10 cellular contexts compared by ENCODE assay signal in the genomic region with DNA sequence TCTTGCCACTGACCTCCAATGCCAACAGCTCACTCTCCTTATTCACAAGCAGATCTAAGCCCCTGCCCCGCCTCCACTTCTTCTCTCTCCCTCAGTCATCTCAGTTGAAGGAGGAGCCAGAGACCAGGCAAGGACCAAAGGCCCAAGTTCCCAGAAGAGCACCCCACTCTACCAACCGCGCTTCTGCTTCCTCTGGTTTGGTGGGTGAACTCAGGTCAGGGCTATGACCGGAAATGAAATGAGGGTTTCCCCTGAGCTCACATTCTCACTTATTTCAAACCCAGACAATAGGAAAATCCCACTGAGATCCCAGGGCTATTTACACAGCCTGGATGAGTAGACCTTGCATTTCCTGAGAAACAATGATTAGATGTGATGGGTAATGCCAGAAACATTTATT. TPM values are rescaled to one million over a fixed set of nuclear protein-coding genes. Genes with fewer than 3 reads are reported as not detected.
DNase-seq lines count a peak whose midpoint lies in the region; ATAC-seq and TF ChIP-seq lines count a peak whose summit lies in the region.
"Had no signal": no experiment of that assay in that cellular context is flagged by ENCODE, and none has a peak within 500 bp of the region (broad histone marks: within the 10 kb centered on the region; RNA-seq: fewer than 3 reads in every experiment).

No MANE protein-coding gene starts in this region.

- DNase-seq in ELR (ENCODE audit: low read depth) (peak; percentile 79), GM23248 (peak; percentile 28), activated B cell treated with CpG ODN at 0.5 μM for 24 hours (no peak), glomerular visceral epithelial cell (ENCODE audit: extremely low spot score) (peak; percentile 7), DMS79 (lab: John Stamatoyannopoulos, UW) (no peak)
- DNase-seq in activated effector memory CD4-positive, alpha-beta T cell treated with anti-CD3 and anti-CD28 coated beads, Interleukin-2, amount 50 U/mL, for 16 hours = no peak

- H3K9me3 Mint-ChIP-seq in activated B cell treated with CpG ODN at 0.5 μM for 24 hours = no peaks in the 10 kb centered on the region

- CTCF ChIA-PET in activated B cell treated with CpG ODN at 0.5 μM for 24 hours (lab: Charles Lee) = no interaction called here

- no peak overlapping the region for H2AFZ ChIP-seq in GM23248

- H4K20me1 ChIP-seq in GM23248 (ENCODE audit: insufficient read depth) = peaks cover 4% of the 10 kb centered on the region; the same call in 1 of the 2 replicates
- H4K20me1 ChIP-seq: BLaER1 had no signal

- in situ Hi-C loops in GM23248 (cut with MboI) = no loop called here

- no peaks in the 10 kb centered on the region for H3K9me3 ChIP-seq in GM23248 (ENCODE audit: low read depth)
- H3K9me3 ChIP-seq: BLaER1, thoracic aorta had no signal

- no peak overlapping the region for H3K27ac ChIP-seq in GM23248
- H3K27ac ChIP-seq: BLaER1, thoracic aorta had no signal

- H3K9ac ChIP-seq in GM23248 = no peak overlapping the region
- H3K9ac ChIP-seq: BLaER1 had no signal

- POLR2A ChIA-PET in activated B cell treated with CpG ODN at 0.5 μM for 24 hours (lab: Charles Lee) = interaction anchor here (0.6 kb wide), 1 partner anchor 13 kb away, joined by 3 read pairs; no protein-coding TSS in a partner anchor

- H3F3A ChIP-seq in GM23248 (ENCODE audit: insufficient read depth) = 0 out of 2 replicates have a peak, but pooled peaks cover 4% of the 10 kb centered on the region

- H3K4me3 Mint-ChIP-seq in activated B cell treated with CpG ODN at 0.5 μM for 24 hours = no peak overlapping the region

- TF ChIP-seq CTCF in activated B cell treated with CpG ODN at 0.5 μM for 24 hours (IDR thresholded peaks at IDR 0.05) = no peak

- H3K79me2 ChIP-seq in GM23248 (ENCODE audit: insufficient read depth) = peaks cover 98% of the 10 kb centered on the region

- WGBS in GM23248 (ENCODE audit: low coverage in 1 of 2, low lambda C conversion rate in 2 of 2, missing lambda C conversion rate in 2 of 2), 2 experiments = 83 to 86% methylated on average over 4 of the region's 4 CpGs

- peaks cover 34% of the 10 kb centered on the region for H3K4me1 Mint-ChIP-seq in activated B cell treated with CpG ODN at 0.5 μM for 24 hours

- no peak overlapping the region for H3K4me2 ChIP-seq in GM23248 (ENCODE audit: unreplicated experiment)
- H3K4me2 ChIP-seq: BLaER1 had no signal

- no peaks in the 10 kb centered on the region for H3K27me3 ChIP-seq in GM23248 (replicated peaks; ENCODE audit: insufficient read depth)

- intact Hi-C loops in activated B cell treated with CpG ODN at 0.5 μM for 24 hours (cut with micrococcal nuclease) = no loop called here

- 0 out of 2 replicates have a peak, but pooled peaks cover 4% of the 10 kb centered on the region for H3K36me3 ChIP-seq in GM23248 (ENCODE audit: low read depth)
- H3K36me3 ChIP-seq: BLaER1, thoracic aorta had no signal

- no peak overlapping the region for H3K4me3 ChIP-seq in GM23248
- H3K4me3 ChIP-seq: BLaER1, thoracic aorta had no signal

- H3K27me3 Mint-ChIP-seq in activated B cell treated with CpG ODN at 0.5 μM for 24 hours = no peaks in the 10 kb centered on the region

- H3K36me3 Mint-ChIP-seq in activated B cell treated with CpG ODN at 0.5 μM for 24 hours (ENCODE audit: low read depth) = peaks cover 18% of the 10 kb centered on the region

- H3K9me2 ChIP-seq in GM23248 (ENCODE audit: insufficient read depth) = no peaks in the 10 kb centered on the region

- ATAC-seq in activated B cell treated with CpG ODN at 0.5 μM for 24 hours (ENCODE audit: low read depth) (peak; percentile 31), HG02798 (IDR thresholded peaks at IDR 0.05; ENCODE audit: poor library complexity, unreplicated experiment) (no peak), GM18502 (IDR thresholded peaks at IDR 0.05; ENCODE audit: poor library complexity, unreplicated experiment) (no peak)

- H3K27ac Mint-ChIP-seq in activated B cell treated with CpG ODN at 0.5 μM for 24 hours = no peak overlapping the region

- H3K4me1 ChIP-seq in GM23248 (ENCODE audit: insufficient read depth) = peaks cover 13% of the 10 kb centered on the region

RNA-seq across cellular contexts. Expression of gene DPF3, which starts 9.9 kb away (rescaled TPM):
- 7.9 and 13.4 TPM in 2 replicates for total RNA-seq in GM23248 (2014; rRNA removed; shearing (Covaris generic))
- polyA plus RNA-seq in GM23248 (2016; fragmentation: Nextera tagmentation; extraction: Ambion mirVana) = 6.8 and 7.7 TPM in 2 replicates
- total RNA-seq in activated B cell treated with CpG ODN at 0.5 μM for 24 hours = 3.5 and 4.3 TPM in 2 replicates

RNA-seq across cellular contexts. Expression of gene DCAF4, which starts 42.3 kb away (rescaled TPM):
- total RNA-seq in GM23248 (2014; rRNA removed; shearing (Covaris generic)) = 20.4 and 21.9 TPM in 2 replicates
- 17.1 and 17.7 TPM in 2 replicates for polyA plus RNA-seq in GM23248 (2016; fragmentation: Nextera tagmentation; extraction: Ambion mirVana)
- 33.9 and 38.7 TPM in 2 replicates for total RNA-seq in activated B cell treated with CpG ODN at 0.5 μM for 24 hours

Comparison
In these comparisons a context has a peak if more than half of its experiments do, and no peak if none do; other contexts are left out.
1. DNase-seq: peak in ELR (single experiment), GM23248 (single experiment) and glomerular visceral epithelial cell (single experiment); none in activated B cell treated with CpG ODN at 0.5 μM for 24 hours (single experiment), activated effector memory CD4-positive, alpha-beta T cell treated with anti-CD3 and anti-CD28 coated beads, Interleukin-2, amount 50 U/mL, for 16 hours (single experiment) and DMS79 (single experiment).